1 cellular context compared by ENCODE assay signal in the genomic region with DNA sequence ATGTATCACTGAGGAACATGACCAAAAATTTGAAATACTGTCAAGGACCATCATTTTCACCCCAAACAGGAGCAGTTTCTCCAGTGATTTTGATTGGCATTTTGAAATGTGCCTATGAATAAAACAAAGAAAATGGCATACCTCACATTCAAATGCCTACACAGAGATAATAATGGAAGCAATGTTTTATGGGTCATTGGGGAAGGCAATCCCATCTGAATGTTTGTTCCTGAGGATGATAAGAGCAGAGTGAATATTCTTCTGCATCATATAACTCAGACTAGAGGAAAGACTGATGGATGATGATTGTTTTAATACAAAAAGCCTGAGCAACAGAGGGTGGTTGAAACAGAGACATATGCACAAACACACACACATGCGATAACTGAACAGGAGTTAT.
TF ChIP-seq lines count a peak whose summit lies in the region.

No MANE protein-coding gene starts in this region.

TF ChIP-seq in GM23338, 12 proteins besides CTCF, POLR2A, EP300 and RAD21:
- TF ChIP-seq, protein P1, sequence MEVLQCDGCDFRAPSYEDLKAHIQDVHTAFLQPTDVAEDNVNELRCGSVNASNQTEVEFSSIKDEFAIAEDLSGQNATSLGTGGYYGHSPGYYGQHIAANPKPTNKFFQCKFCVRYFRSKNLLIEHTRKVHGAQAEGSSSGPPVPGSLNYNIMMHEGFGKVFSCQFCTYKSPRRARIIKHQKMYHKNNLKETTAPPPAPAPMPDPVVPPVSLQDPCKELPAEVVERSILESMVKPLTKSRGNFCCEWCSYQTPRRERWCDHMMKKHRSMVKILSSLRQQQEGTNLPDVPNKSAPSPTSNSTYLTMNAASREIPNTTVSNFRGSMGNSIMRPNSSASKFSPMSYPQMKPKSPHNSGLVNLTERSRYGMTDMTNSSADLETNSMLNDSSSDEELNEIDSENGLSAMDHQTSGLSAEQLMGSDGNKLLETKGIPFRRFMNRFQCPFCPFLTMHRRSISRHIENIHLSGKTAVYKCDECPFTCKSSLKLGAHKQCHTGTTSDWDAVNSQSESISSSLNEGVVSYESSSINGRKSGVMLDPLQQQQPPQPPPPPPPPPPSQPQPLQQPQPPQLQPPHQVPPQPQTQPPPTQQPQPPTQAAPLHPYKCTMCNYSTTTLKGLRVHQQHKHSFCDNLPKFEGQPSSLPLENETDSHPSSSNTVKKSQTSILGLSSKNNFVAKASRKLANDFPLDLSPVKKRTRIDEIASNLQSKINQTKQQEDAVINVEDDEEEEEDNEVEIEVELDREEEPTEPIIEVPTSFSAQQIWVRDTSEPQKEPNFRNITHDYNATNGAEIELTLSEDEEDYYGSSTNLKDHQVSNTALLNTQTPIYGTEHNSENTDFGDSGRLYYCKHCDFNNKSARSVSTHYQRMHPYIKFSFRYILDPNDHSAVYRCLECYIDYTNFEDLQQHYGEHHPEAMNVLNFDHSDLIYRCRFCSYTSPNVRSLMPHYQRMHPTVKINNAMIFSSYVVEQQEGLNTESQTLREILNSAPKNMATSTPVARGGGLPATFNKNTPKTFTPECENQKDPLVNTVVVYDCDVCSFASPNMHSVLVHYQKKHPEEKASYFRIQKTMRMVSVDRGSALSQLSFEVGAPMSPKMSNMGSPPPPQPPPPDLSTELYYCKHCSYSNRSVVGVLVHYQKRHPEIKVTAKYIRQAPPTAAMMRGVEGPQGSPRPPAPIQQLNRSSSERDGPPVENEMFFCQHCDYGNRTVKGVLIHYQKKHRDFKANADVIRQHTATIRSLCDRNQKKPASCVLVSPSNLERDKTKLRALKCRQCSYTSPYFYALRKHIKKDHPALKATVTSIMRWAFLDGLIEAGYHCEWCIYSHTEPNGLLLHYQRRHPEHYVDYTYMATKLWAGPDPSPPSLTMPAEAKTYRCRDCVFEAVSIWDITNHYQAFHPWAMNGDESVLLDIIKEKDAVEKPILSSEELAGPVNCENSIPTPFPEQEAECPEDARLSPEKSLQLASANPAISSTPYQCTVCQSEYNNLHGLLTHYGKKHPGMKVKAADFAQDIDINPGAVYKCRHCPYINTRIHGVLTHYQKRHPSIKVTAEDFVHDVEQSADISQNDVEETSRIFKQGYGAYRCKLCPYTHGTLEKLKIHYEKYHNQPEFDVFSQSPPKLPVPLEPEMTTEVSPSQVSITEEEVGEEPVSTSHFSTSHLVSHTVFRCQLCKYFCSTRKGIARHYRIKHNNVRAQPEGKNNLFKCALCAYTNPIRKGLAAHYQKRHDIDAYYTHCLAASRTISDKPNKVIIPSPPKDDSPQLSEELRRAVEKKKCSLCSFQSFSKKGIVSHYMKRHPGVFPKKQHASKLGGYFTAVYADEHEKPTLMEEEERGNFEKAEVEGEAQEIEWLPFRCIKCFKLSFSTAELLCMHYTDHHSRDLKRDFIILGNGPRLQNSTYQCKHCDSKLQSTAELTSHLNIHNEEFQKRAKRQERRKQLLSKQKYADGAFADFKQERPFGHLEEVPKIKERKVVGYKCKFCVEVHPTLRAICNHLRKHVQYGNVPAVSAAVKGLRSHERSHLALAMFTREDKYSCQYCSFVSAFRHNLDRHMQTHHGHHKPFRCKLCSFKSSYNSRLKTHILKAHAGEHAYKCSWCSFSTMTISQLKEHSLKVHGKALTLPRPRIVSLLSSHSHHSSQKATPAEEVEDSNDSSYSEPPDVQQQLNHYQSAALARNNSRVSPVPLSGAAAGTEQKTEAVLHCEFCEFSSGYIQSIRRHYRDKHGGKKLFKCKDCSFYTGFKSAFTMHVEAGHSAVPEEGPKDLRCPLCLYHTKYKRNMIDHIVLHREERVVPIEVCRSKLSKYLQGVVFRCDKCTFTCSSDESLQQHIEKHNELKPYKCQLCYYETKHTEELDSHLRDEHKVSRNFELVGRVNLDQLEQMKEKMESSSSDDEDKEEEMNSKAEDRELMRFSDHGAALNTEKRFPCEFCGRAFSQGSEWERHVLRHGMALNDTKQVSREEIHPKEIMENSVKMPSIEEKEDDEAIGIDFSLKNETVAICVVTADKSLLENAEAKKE (CRISPR knock-in tag; IDR thresholded peaks at IDR 0.05), result no peak
- TF ChIP-seq ZNF331 (CRISPR knock-in tag; IDR thresholded peaks at IDR 0.05; ENCODE audit: low read depth), result no peak
- no peak for TF ChIP-seq EZH2 (IDR thresholded peaks at IDR 0.05; ENCODE audit: low read depth, unreplicated experiment)
- no peak for TF ChIP-seq NANOG (IDR thresholded peaks at IDR 0.05; ENCODE audit: borderline replicate concordance)
- TF ChIP-seq, protein P2, sequence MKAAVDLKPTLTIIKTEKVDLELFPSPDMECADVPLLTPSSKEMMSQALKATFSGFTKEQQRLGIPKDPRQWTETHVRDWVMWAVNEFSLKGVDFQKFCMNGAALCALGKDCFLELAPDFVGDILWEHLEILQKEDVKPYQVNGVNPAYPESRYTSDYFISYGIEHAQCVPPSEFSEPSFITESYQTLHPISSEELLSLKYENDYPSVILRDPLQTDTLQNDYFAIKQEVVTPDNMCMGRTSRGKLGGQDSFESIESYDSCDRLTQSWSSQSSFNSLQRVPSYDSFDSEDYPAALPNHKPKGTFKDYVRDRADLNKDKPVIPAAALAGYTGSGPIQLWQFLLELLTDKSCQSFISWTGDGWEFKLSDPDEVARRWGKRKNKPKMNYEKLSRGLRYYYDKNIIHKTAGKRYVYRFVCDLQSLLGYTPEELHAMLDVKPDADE (IDR thresholded peaks at IDR 0.05), result no peak
- no peak for TF ChIP-seq JUNB (IDR thresholded peaks at IDR 0.05; ENCODE audit: unreplicated experiment)
- no peak for TF ChIP-seq ZNF114 (CRISPR knock-in tag; IDR thresholded peaks at IDR 0.05)
- TF ChIP-seq POLR2AphosphoS5 (IDR thresholded peaks at IDR 0.05; ENCODE audit: low read depth), result no peak
- no peak for TF ChIP-seq CREB1 (CRISPR knock-in tag; IDR thresholded peaks at IDR 0.05; ENCODE audit: low read depth)
- no peak for TF ChIP-seq STAT1 (IDR thresholded peaks at IDR 0.05; ENCODE audit: unreplicated experiment)
- no peak for TF ChIP-seq EZH2phosphoT487 (IDR thresholded peaks at IDR 0.05; ENCODE audit: unreplicated experiment)
- TF ChIP-seq, protein P3, sequence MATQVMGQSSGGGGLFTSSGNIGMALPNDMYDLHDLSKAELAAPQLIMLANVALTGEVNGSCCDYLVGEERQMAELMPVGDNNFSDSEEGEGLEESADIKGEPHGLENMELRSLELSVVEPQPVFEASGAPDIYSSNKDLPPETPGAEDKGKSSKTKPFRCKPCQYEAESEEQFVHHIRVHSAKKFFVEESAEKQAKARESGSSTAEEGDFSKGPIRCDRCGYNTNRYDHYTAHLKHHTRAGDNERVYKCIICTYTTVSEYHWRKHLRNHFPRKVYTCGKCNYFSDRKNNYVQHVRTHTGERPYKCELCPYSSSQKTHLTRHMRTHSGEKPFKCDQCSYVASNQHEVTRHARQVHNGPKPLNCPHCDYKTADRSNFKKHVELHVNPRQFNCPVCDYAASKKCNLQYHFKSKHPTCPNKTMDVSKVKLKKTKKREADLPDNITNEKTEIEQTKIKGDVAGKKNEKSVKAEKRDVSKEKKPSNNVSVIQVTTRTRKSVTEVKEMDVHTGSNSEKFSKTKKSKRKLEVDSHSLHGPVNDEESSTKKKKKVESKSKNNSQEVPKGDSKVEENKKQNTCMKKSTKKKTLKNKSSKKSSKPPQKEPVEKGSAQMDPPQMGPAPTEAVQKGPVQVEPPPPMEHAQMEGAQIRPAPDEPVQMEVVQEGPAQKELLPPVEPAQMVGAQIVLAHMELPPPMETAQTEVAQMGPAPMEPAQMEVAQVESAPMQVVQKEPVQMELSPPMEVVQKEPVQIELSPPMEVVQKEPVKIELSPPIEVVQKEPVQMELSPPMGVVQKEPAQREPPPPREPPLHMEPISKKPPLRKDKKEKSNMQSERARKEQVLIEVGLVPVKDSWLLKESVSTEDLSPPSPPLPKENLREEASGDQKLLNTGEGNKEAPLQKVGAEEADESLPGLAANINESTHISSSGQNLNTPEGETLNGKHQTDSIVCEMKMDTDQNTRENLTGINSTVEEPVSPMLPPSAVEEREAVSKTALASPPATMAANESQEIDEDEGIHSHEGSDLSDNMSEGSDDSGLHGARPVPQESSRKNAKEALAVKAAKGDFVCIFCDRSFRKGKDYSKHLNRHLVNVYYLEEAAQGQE (IDR thresholded peaks at IDR 0.05; ENCODE audit: unreplicated experiment), result no peak
